1 cellular context compared by ENCODE assay signal in genomic region chr2:240237609-240238151, GRCh38.
TF ChIP-seq lines count a peak whose summit lies in the region.

No MANE protein-coding gene starts in this region.

TF ChIP-seq in liver, 16 proteins besides CTCF, POLR2A, EP300 and RAD21 (continued from another document):
- TF ChIP-seq REST (IDR thresholded peaks at IDR 0.05) (peak; percentile 76), RXRA (IDR thresholded peaks at IDR 0.05) (peak; percentile 82 to 95), NR2F2 (IDR thresholded peaks at IDR 0.05) (peak; percentile 87), EGR1 (IDR thresholded peaks at IDR 0.05; ENCODE audit: low read depth in 2 of 2) (peak in 1 of 2 donors; percentile 82), HNF4G (IDR thresholded peaks at IDR 0.05) (peak; percentile 53), YY1 (IDR thresholded peaks at IDR 0.05) (peak; percentile 83), TAF1 (conservative IDR thresholded peaks at IDR 0.05) (peak; percentile 74), ATF3 (IDR thresholded peaks at IDR 0.05) (peak; percentile 13), JUND (IDR thresholded peaks at IDR 0.05) (peak; percentile 60 to 88), HNF4A (conservative IDR thresholded peaks at IDR 0.05) (peak; percentile 69 to 86), SP1 (IDR thresholded peaks at IDR 0.05) (peak; percentile 87), FOXA2 (IDR thresholded peaks at IDR 0.05) (peak; percentile 71), MAX (IDR thresholded peaks at IDR 0.05) (peak; percentile 94), GABPA (IDR thresholded peaks at IDR 0.05 in 1 of 2, conservative IDR thresholded peaks at IDR 0.05 in 1 of 2) (peak in 1 of 2 donors; percentile 71)
